ENCODE assay signal across 1 cellular context in the genomic region with DNA sequence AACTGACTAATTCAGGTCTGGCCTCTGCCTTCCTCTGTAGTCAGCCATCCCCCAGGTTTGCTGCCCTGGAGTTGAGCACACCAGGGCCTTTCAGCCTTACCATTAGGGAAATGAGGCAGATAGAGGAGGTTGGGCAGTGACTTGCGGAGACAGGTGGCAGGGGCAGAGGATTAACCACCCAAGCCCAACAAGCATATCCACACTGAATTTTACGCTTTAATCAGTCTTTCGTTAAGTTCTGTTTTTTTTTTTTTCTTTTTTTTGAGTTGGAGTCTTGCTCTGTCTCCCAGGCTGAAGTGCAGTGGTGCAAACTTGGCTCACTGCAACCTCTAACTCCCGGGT.
TF ChIP-seq lines count a peak whose summit lies in the region.

No MANE protein-coding gene starts in this region.

TF ChIP-seq in HepG2, 621 proteins besides CTCF, POLR2A, EP300 and RAD21 (continued from another document):
- TF ChIP-seq ZKSCAN1 (IDR thresholded peaks at IDR 0.05; ENCODE audit: low read length) (no peak), FOXJ3 (CRISPR knock-in tag; IDR thresholded peaks at IDR 0.05; ENCODE audit: borderline replicate concordance) (no peak)
